In genomic region chr3:39150170-39150802, GRCh38 we compare ENCODE assay signal across 9 cellular contexts. TPM values are rescaled to one million over a fixed set of nuclear protein-coding genes. Genes with fewer than 3 reads are reported as not detected.
DNase-seq lines count a peak whose midpoint lies in the region; ATAC-seq and TF ChIP-seq lines count a peak whose summit lies in the region.
"Had no signal": no experiment of that assay in that cellular context is flagged by ENCODE, and none has a peak within 500 bp of the region (broad histone marks: within the 10 kb centered on the region; RNA-seq: fewer than 3 reads in every experiment).

No MANE protein-coding gene starts in this region.

- H3K27ac ChIP-seq in adrenal gland (peak overlapping the region; percentile 90 to 100 (median 99)), lower lobe of right lung (peak overlapping the region; percentile 99), aorta (ENCODE audit: low read depth in 1 of 2, low read length in 2 of 2) (peak overlapping the region; percentile 34 to 83)

- peaks cover 60 to 70% of the 10 kb centered on the region in 2 donors for H3K4me1 ChIP-seq in adrenal gland (replicated peaks in 1 of 2)
- H3K4me1 ChIP-seq in lower lobe of right lung = peaks cover 81% of the 10 kb centered on the region
- H3K4me1 ChIP-seq in aorta (ENCODE audit: control insufficient read depth in 1 of 2, insufficient read depth in 2 of 2, low read length in 2 of 2) = peaks cover 10% of the 10 kb centered on the region in 2 donors

- H3K4me3 ChIP-seq in AG09309 (ENCODE audit: control insufficient read depth, low read depth, low read length) (peak overlapping the region; percentile 72), adrenal gland (peak overlapping the region in 1 of 4 donors; percentile 85), lower lobe of right lung (peak overlapping the region; percentile 86), aorta (ENCODE audit: low read length in 2 of 2) (peak overlapping the region in 1 of 2 donors; percentile 25)

- peak overlapping the region; percentile 95 for H3K4me3 Mint-ChIP-seq in HFFc6

- no peak for TF ChIP-seq CTCF in AG09309 (IDR thresholded peaks at IDR 0.05; ENCODE audit: control insufficient read depth, insufficient read depth, low read depth, low read length, missing control alignments)
- TF ChIP-seq CTCF in HFFc6 (IDR thresholded peaks at IDR 0.05) = peak; percentile 41
- TF ChIP-seq CTCF in adrenal gland (IDR thresholded peaks at IDR 0.05) = peak in 4 of 6 experiments; percentile 16 to 45 (median 40)
- TF ChIP-seq CTCF in lower lobe of right lung (IDR thresholded peaks at IDR 0.05) = no peak

- peaks cover 10% of the 10 kb centered on the region for H3K36me3 Mint-ChIP-seq in HFFc6 (ENCODE audit: low read depth)

- H3K36me3 ChIP-seq in adrenal gland (replicated peaks in 1 of 2) = peaks cover 0 to 12% of the 10 kb centered on the region in 2 donors
- peaks cover 14% of the 10 kb centered on the region for H3K36me3 ChIP-seq in lower lobe of right lung
- peaks cover 0 to 2% of the 10 kb centered on the region in 2 donors for H3K36me3 ChIP-seq in aorta (ENCODE audit: control insufficient read depth in 1 of 2, insufficient read depth in 2 of 2, low read length in 1 of 2)

- no peak for ATAC-seq in lower lobe of right lung
- ATAC-seq in aorta (ENCODE audit: low FRiP score) = no peak
- no peak for ATAC-seq in GM21423 (IDR thresholded peaks at IDR 0.05; ENCODE audit: unreplicated experiment)
- no peak for ATAC-seq in HG03039 (IDR thresholded peaks at IDR 0.05; ENCODE audit: unreplicated experiment)
- no peak for ATAC-seq in HG02623 (IDR thresholded peaks at IDR 0.05; ENCODE audit: unreplicated experiment)

- peak overlapping the region; percentile 98 for H3K27ac Mint-ChIP-seq in HFFc6

- intact Hi-C loops in adrenal gland (cut with DNase I) = no loop called here
- intact Hi-C loops in lower lobe of right lung (cut with DNase I) = no loop called here
- intact Hi-C loops in aorta (cut with DNase I) = no loop called here

- no peaks in the 10 kb centered on the region for H3K9me3 Mint-ChIP-seq in HFFc6

- H3K4me1 Mint-ChIP-seq in HFFc6 (ENCODE audit: low read depth) = peaks cover 80% of the 10 kb centered on the region

- TF ChIP-seq POLR2A in adrenal gland (IDR thresholded peaks at IDR 0.05) = no peak

- H3K9me3 ChIP-seq in adrenal gland (replicated peaks in 1 of 3) (no peaks in the 10 kb centered on the region), lower lobe of right lung (no peaks in the 10 kb centered on the region), aorta (ENCODE audit: control insufficient read depth, low read length) (no peaks in the 10 kb centered on the region)

- 11 to 20% (median 15%) methylated on average over 4 to 5 of the region's 5 CpGs for WGBS in adrenal gland, 4 donors
- WGBS in aorta, 2 donors = 9 to 16% methylated on average over 5 of the region's 5 CpGs

- peaks cover 13% of the 10 kb centered on the region for H3K27me3 Mint-ChIP-seq in HFFc6 (ENCODE audit: insufficient read depth)

- H3K27me3 ChIP-seq in adrenal gland = no peaks in the 10 kb centered on the region
- no peaks in the 10 kb centered on the region for H3K27me3 ChIP-seq in lower lobe of right lung (ENCODE audit: low read depth)
- H3K27me3 ChIP-seq in aorta (ENCODE audit: control insufficient read depth in 1 of 2, insufficient read depth in 2 of 2, low read length in 1 of 2) = no peaks in the 10 kb centered on the region

- DNase-seq in AG09309 (ENCODE audit: low read depth) = no peak
- DNase-seq in HFFc6 = no peak
- DNase-seq in adrenal gland = peak in 5 of 7 donors; percentile 47 to 72 (median 54)
- DNase-seq in lower lobe of right lung = no peak
- DNase-seq in aorta = no peak

RNA-seq across cellular contexts. Expression of gene CSRNP1, which starts 3.1 kb away (rescaled TPM):
- 10 to 100 TPM; 10.5 to 18.2 (median 12.5) TPM for total RNA-seq in HFFc6 (2021; fragmentation: NEBNext Ultra II Directional; extraction: Animal tissue kit (Norgen Biotek cat#: 25700))
- total RNA-seq in adrenal gland (10 to 100 TPM; 21.9 to 62.2 (median 30.1) TPM), lower lobe of right lung (55.1 TPM), aorta (100 to 1,000 TPM in 1 of 2 donors, 10 to 100 TPM in 1; 41.9 to 117 TPM)
- polyA plus RNA-seq in adrenal gland (10 to 100 TPM in 2 of 3 donors, 1 to 10 TPM in 1; 9.9 to 32.7 (median 16.2) TPM), aorta (10 to 100 TPM; 15.8 to 27.3 TPM)

RNA-seq across cellular contexts. Expression of gene XIRP1, which starts 42.1 kb away (rescaled TPM):
- total RNA-seq in HFFc6 (2021; fragmentation: NEBNext Ultra II Directional; extraction: Animal tissue kit (Norgen Biotek cat#: 25700)) = not detected
- total RNA-seq in adrenal gland (under 1 TPM in 3 of 8 donors, not detected in 5; 0.10 to 0.28 (median 0.13) TPM), lower lobe of right lung (not detected), aorta (under 1 TPM in 1 of 2 donors, not detected in 1; 0.19 TPM)
- polyA plus RNA-seq in adrenal gland (under 1 TPM in 2 of 3 donors, not detected in 1; 0.40 to 0.48 TPM), aorta (under 1 TPM; 0.13 to 0.75 TPM)
- polyA plus RNA-seq: neural cell had no signal

RNA-seq across cellular contexts. Expression of gene TTC21A, which starts 42.8 kb away (rescaled TPM):
- 1 to 10 TPM in 5 of 6 experiments, under 1 TPM in 1; 0.91 to 2.2 (median 1.8) TPM for total RNA-seq in HFFc6 (2021; fragmentation: NEBNext Ultra II Directional; extraction: Animal tissue kit (Norgen Biotek cat#: 25700))
- total RNA-seq in adrenal gland (10 to 100 TPM in 2 of 8 donors, 1 to 10 TPM in 6; 1.2 to 12.1 (median 5.8) TPM), lower lobe of right lung (18.8 TPM), aorta (10 to 100 TPM in 1 of 2 donors, 1 to 10 TPM in 1; 3.6 to 11.6 TPM)
- polyA plus RNA-seq in adrenal gland (10 to 100 TPM in 2 of 3 donors, 1 to 10 TPM in 1; 1.7 to 35.7 (median 14.6) TPM), aorta (10 to 100 TPM in 1 of 2 donors, 1 to 10 TPM in 1; 1.8 to 15.0 TPM)

RNA-seq across cellular contexts. Expression of gene GORASP1, which starts 42.9 kb away (rescaled TPM):
- total RNA-seq in HFFc6 (2021; fragmentation: NEBNext Ultra II Directional; extraction: Animal tissue kit (Norgen Biotek cat#: 25700)) = 10 to 100 TPM; 42.7 to 52.1 (median 47.0) TPM
- total RNA-seq in adrenal gland = 10 to 100 TPM; 24.3 to 66.2 (median 54.4) TPM
- polyA plus RNA-seq in adrenal gland = 10 to 100 TPM; 30.5 to 49.1 (median 35.1) TPM
- total RNA-seq in lower lobe of right lung = 81.6 TPM
- total RNA-seq in aorta = 10 to 100 TPM; 52.3 to 62.2 TPM
- 10 to 100 TPM; 14.7 to 66.3 TPM for polyA plus RNA-seq in aorta

Comparison
In these comparisons a context has a peak if more than half of its experiments do, and no peak if none do; other contexts are left out.
1. DNase-seq: peak in adrenal gland (5 of 7); none in AG09309 (single experiment), HFFc6 (single experiment), lower lobe of right lung (single experiment) and aorta (0 of 2).
2. CTCF ChIP-seq: peak in HFFc6 (single experiment) and adrenal gland (4 of 6); none in AG09309 (single experiment) and lower lobe of right lung (single experiment).
3. Peak in every context shown above with its lines, with median percentiles within 50 percentile points of each other: H3K27ac ChIP-seq.